12 cellular contexts compared by ENCODE assay signal in the genomic region with DNA sequence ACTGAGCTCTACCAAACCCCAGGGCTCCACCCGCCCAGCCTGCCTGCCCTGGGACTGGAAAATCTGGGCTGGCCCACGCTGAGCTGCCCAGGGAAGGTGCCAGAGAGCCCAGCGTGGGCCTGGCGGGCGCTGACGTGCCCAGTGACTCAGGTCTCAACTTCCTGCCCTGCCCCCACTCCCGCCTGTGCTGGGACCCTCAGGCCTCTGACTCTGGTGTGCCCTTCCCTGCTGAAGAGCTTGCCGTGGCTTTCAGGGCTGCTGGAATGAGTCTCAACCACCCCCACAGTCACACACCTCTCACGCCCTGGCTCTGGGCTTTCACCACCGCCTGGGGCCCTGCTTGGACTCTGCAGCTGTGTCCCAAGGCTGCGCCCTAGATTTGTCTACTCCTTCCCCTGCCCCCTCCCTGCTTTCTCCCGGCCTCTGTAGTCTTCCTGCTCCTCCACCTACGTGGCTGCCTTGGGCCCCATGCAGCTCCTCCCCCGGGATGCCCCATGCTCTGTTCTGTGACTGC. TPM values are rescaled to one million over a fixed set of nuclear protein-coding genes. Genes with fewer than 3 reads are reported as not detected.
A peak's percentile ranks its signal among the peaks of the same experiment; 100 is the strongest.
DNase-seq lines count a peak whose midpoint lies in the region; ATAC-seq and TF ChIP-seq lines count a peak whose summit lies in the region.
"Had no signal": no experiment of that assay in that cellular context is flagged by ENCODE, and none has a peak within 500 bp of the region (broad histone marks: within the 10 kb centered on the region; RNA-seq: fewer than 3 reads in every experiment).

No MANE protein-coding gene starts in this region.

- no peaks in the 10 kb centered on the region for H3K27me3 Mint-ChIP-seq in activated CD8-positive, alpha-beta T cell treated with anti-CD3 and anti-CD28 coated beads for 36 hours
- no peaks in the 10 kb centered on the region for H3K27me3 Mint-ChIP-seq in activated CD8-positive, alpha-beta T cell treated with anti-CD3 and anti-CD28 coated beads, Interleukin-2, amount 10 ng/mL, durations not matched to agents 7 days and 5 days (ENCODE audit: low read depth)
- no peaks in the 10 kb centered on the region for H3K27me3 Mint-ChIP-seq in activated T-helper 1 cell treated with anti-CD3 and anti-CD28 coated beads, Interleukin-12 subunit alpha, Interleukin-12 subunit beta, Interleukin-2, Interleukin-4 antibody, amounts not matched to agents 30 ng/mL and 10 ng/mL and 1 ng/mL, durations not matched to agents 14 hours and 24 hours and 36 hours (ENCODE audit: insufficient read depth)

- no peaks in the 10 kb centered on the region for H3K36me3 Mint-ChIP-seq in activated CD8-positive, alpha-beta T cell treated with anti-CD3 and anti-CD28 coated beads for 36 hours (ENCODE audit: low read depth)
- H3K36me3 Mint-ChIP-seq in activated CD8-positive, alpha-beta T cell treated with anti-CD3 and anti-CD28 coated beads, Interleukin-2, amount 10 ng/mL, durations not matched to agents 7 days and 5 days (ENCODE audit: low read depth), result peaks cover 10% of the 10 kb centered on the region
- peaks cover 2% of the 10 kb centered on the region for H3K36me3 Mint-ChIP-seq in activated T-helper 1 cell treated with anti-CD3 and anti-CD28 coated beads, Interleukin-12 subunit alpha, Interleukin-12 subunit beta, Interleukin-2, Interleukin-4 antibody, amounts not matched to agents 30 ng/mL and 10 ng/mL and 1 ng/mL, durations not matched to agents 14 hours and 24 hours and 36 hours (ENCODE audit: low read depth)

- peak overlapping the region; percentile 80 for H3K27ac Mint-ChIP-seq in activated CD8-positive, alpha-beta T cell treated with anti-CD3 and anti-CD28 coated beads for 36 hours
- no peak overlapping the region for H3K27ac Mint-ChIP-seq in activated CD8-positive, alpha-beta T cell treated with anti-CD3 and anti-CD28 coated beads, Interleukin-2, amount 10 ng/mL, durations not matched to agents 7 days and 5 days
- H3K27ac Mint-ChIP-seq in activated T-helper 1 cell treated with anti-CD3 and anti-CD28 coated beads, Interleukin-12 subunit alpha, Interleukin-12 subunit beta, Interleukin-2, Interleukin-4 antibody, amounts not matched to agents 30 ng/mL and 10 ng/mL and 1 ng/mL, durations not matched to agents 14 hours and 24 hours and 36 hours, result peak overlapping the region; percentile 1

- no peaks in the 10 kb centered on the region for H3K27me3 ChIP-seq in body of pancreas
- H3K27me3 ChIP-seq: upper lobe of left lung had no signal

- TF ChIP-seq CTCF in activated CD8-positive, alpha-beta T cell treated with anti-CD3 and anti-CD28 coated beads for 36 hours (IDR thresholded peaks at IDR 0.05), result no peak
- no peak for TF ChIP-seq CTCF in body of pancreas (IDR thresholded peaks at IDR 0.05)

- H3K9me3 ChIP-seq in body of pancreas, result no peaks in the 10 kb centered on the region
- H3K9me3 ChIP-seq: upper lobe of left lung had no signal

- no peaks in the 10 kb centered on the region for H3K9me3 Mint-ChIP-seq in activated CD8-positive, alpha-beta T cell treated with anti-CD3 and anti-CD28 coated beads for 36 hours
- no peaks in the 10 kb centered on the region for H3K9me3 Mint-ChIP-seq in activated CD8-positive, alpha-beta T cell treated with anti-CD3 and anti-CD28 coated beads, Interleukin-2, amount 10 ng/mL, durations not matched to agents 7 days and 5 days (ENCODE audit: insufficient read depth)
- no peaks in the 10 kb centered on the region for H3K9me3 Mint-ChIP-seq in activated T-helper 1 cell treated with anti-CD3 and anti-CD28 coated beads, Interleukin-12 subunit alpha, Interleukin-12 subunit beta, Interleukin-2, Interleukin-4 antibody, amounts not matched to agents 30 ng/mL and 10 ng/mL and 1 ng/mL, durations not matched to agents 14 hours and 24 hours and 36 hours

- H3K4me3 ChIP-seq in body of pancreas, result no peak overlapping the region
- H3K4me3 ChIP-seq: upper lobe of left lung had no signal

- ATAC-seq in activated CD8-positive, alpha-beta T cell treated with anti-CD3 and anti-CD28 coated beads for 36 hours, result peak; percentile 87
- ATAC-seq in activated CD8-positive, alpha-beta T cell treated with anti-CD3 and anti-CD28 coated beads, Interleukin-2, amount 10 ng/mL, durations not matched to agents 7 days and 5 days, result no peak
- no peak for ATAC-seq in body of pancreas
- ATAC-seq: Right ventricle myocardium inferior had no signal

- H3K27ac ChIP-seq in substantia nigra (ENCODE audit: low read depth, low read length, poor library complexity, severe bottlenecking) (peak overlapping the region; percentile 100), body of pancreas (no peak overlapping the region)
- H3K27ac ChIP-seq: upper lobe of left lung had no signal

- TF ChIP-seq POLR2A in body of pancreas (IDR thresholded peaks at IDR 0.05), result no peak

- CTCF ChIA-PET in activated CD8-positive, alpha-beta T cell treated with anti-CD3 and anti-CD28 coated beads for 36 hours (lab: Charles Lee), result interaction anchor here (1.0 kb wide), 1 partner anchor 18 kb away, joined by 3 read pairs; no protein-coding TSS in a partner anchor
- CTCF ChIA-PET in activated CD8-positive, alpha-beta T cell treated with anti-CD3 and anti-CD28 coated beads, Interleukin-2, amount 10 ng/mL, durations not matched to agents 7 days and 5 days (lab: Charles Lee), result no interaction called here

- intact Hi-C loops in activated CD8-positive, alpha-beta T cell treated with anti-CD3 and anti-CD28 coated beads for 36 hours (cut with micrococcal nuclease), result no loop called here
- intact Hi-C loops in activated T-helper 1 cell treated with anti-CD3 and anti-CD28 coated beads, Interleukin-12 subunit alpha, Interleukin-12 subunit beta, Interleukin-2, Interleukin-4 antibody, amounts not matched to agents 30 ng/mL and 10 ng/mL and 1 ng/mL, durations not matched to agents 14 hours and 24 hours and 36 hours (cut with micrococcal nuclease), result no loop called here
- intact Hi-C loops in body of pancreas (cut with DNase I), result no loop called here

- H3K36me3 ChIP-seq in body of pancreas (replicated peaks in 1 of 2; ENCODE audit: insufficient read depth in 1 of 2, low read depth in 2 of 2), result no peaks in the 10 kb centered on the region

- 80 to 87% methylated on average over 13 to 14 of the region's 14 CpGs for WGBS in body of pancreas, 2 donors

- POLR2A ChIA-PET in activated CD8-positive, alpha-beta T cell treated with anti-CD3 and anti-CD28 coated beads for 36 hours (lab: Charles Lee), result no interaction called here
- POLR2A ChIA-PET in activated CD8-positive, alpha-beta T cell treated with anti-CD3 and anti-CD28 coated beads, Interleukin-2, amount 10 ng/mL, durations not matched to agents 7 days and 5 days (lab: Charles Lee), result no interaction called here

- H3K4me1 ChIP-seq in body of pancreas, result no peaks in the 10 kb centered on the region
- H3K4me1 ChIP-seq: upper lobe of left lung had no signal

- H3K4me1 Mint-ChIP-seq in activated CD8-positive, alpha-beta T cell treated with anti-CD3 and anti-CD28 coated beads for 36 hours (ENCODE audit: low read depth), result peaks cover 12% of the 10 kb centered on the region
- H3K4me1 Mint-ChIP-seq in activated CD8-positive, alpha-beta T cell treated with anti-CD3 and anti-CD28 coated beads, Interleukin-2, amount 10 ng/mL, durations not matched to agents 7 days and 5 days (ENCODE audit: low read depth), result no peaks in the 10 kb centered on the region
- no peaks in the 10 kb centered on the region for H3K4me1 Mint-ChIP-seq in activated T-helper 1 cell treated with anti-CD3 and anti-CD28 coated beads, Interleukin-12 subunit alpha, Interleukin-12 subunit beta, Interleukin-2, Interleukin-4 antibody, amounts not matched to agents 30 ng/mL and 10 ng/mL and 1 ng/mL, durations not matched to agents 14 hours and 24 hours and 36 hours (ENCODE audit: low read depth)

- H3K4me3 Mint-ChIP-seq in activated CD8-positive, alpha-beta T cell treated with anti-CD3 and anti-CD28 coated beads for 36 hours, result peak overlapping the region; percentile 12
- H3K4me3 Mint-ChIP-seq in activated CD8-positive, alpha-beta T cell treated with anti-CD3 and anti-CD28 coated beads, Interleukin-2, amount 10 ng/mL, durations not matched to agents 7 days and 5 days, result no peak overlapping the region
- H3K4me3 Mint-ChIP-seq in activated T-helper 1 cell treated with anti-CD3 and anti-CD28 coated beads, Interleukin-12 subunit alpha, Interleukin-12 subunit beta, Interleukin-2, Interleukin-4 antibody, amounts not matched to agents 30 ng/mL and 10 ng/mL and 1 ng/mL, durations not matched to agents 14 hours and 24 hours and 36 hours, result no peak overlapping the region

- peak; percentile 76 for DNase-seq in activated CD8-positive, alpha-beta T cell treated with anti-CD3 and anti-CD28 coated beads for 36 hours
- no peak for DNase-seq in activated CD8-positive, alpha-beta T cell treated with anti-CD3 and anti-CD28 coated beads, Interleukin-2, amount 10 ng/mL, durations not matched to agents 7 days and 5 days
- no peak for DNase-seq in activated T-helper 1 cell treated with anti-CD3 and anti-CD28 coated beads, Interleukin-12 subunit alpha, Interleukin-12 subunit beta, Interleukin-2, Interleukin-4 antibody, amounts not matched to agents 30 ng/mL and 10 ng/mL and 1 ng/mL, durations not matched to agents 14 hours and 24 hours and 36 hours (ENCODE audit: low spot score)
- DNase-seq in fibroblast of the conjunctiva (ENCODE audit: low read depth) (peak; percentile 34), substantia nigra (lab: John Stamatoyannopoulos, UW) (peak in 1 of 49 donors; percentile 44), globus pallidus (ENCODE audit: low spot score) (no peak), NOMO-1 treated with DMSO at 0.1 percent for 48 hours (lab: John Stamatoyannopoulos, UW; ENCODE audit: unreplicated experiment) (no peak), body of pancreas (no peak)
- DNase-seq: activated gamma-delta T cell treated with Interleukin-2 at 50 U/mL for 16 hours, NCI-H1092 treated with DMSO at 0.1 percent for 48 hours had no signal

RNA-seq across cellular contexts. Expression of a gene that starts 10.4 kb away (rescaled TPM):
- total RNA-seq in activated CD8-positive, alpha-beta T cell treated with anti-CD3 and anti-CD28 coated beads for 36 hours, result 10 to 100 TPM; 15.1 to 17.6 TPM
- 10 to 100 TPM; 27.1 to 27.3 TPM for total RNA-seq in activated CD8-positive, alpha-beta T cell treated with anti-CD3 and anti-CD28 coated beads, Interleukin-2, amount 10 ng/mL, durations not matched to agents 7 days and 5 days
- 22.6 and 23.4 TPM in 2 replicates for total RNA-seq in activated T-helper 1 cell treated with anti-CD3 and anti-CD28 coated beads, Interleukin-12 subunit alpha, Interleukin-12 subunit beta, Interleukin-2, Interleukin-4 antibody, amounts not matched to agents 30 ng/mL and 10 ng/mL and 1 ng/mL, durations not matched to agents 14 hours and 24 hours and 36 hours
- 10 to 100 TPM in 1 of 2 donors, 1 to 10 TPM in 1; 6.6 to 11.4 TPM for total RNA-seq in body of pancreas

RNA-seq across cellular contexts. Expression of a gene that starts 22.7 kb away (rescaled TPM):
- total RNA-seq in activated CD8-positive, alpha-beta T cell treated with anti-CD3 and anti-CD28 coated beads for 36 hours, result 100 to 1,000 TPM; 276 to 281 TPM
- total RNA-seq in activated CD8-positive, alpha-beta T cell treated with anti-CD3 and anti-CD28 coated beads, Interleukin-2, amount 10 ng/mL, durations not matched to agents 7 days and 5 days, result 100 to 1,000 TPM; 338 to 364 TPM
- total RNA-seq in activated T-helper 1 cell treated with anti-CD3 and anti-CD28 coated beads, Interleukin-12 subunit alpha, Interleukin-12 subunit beta, Interleukin-2, Interleukin-4 antibody, amounts not matched to agents 30 ng/mL and 10 ng/mL and 1 ng/mL, durations not matched to agents 14 hours and 24 hours and 36 hours, result 268 and 275 TPM in 2 replicates
- total RNA-seq in body of pancreas, result 100 to 1,000 TPM; 154 to 173 TPM

RNA-seq across cellular contexts. Expression of a gene that starts 24.7 kb away (rescaled TPM):
- 1 to 10 TPM; 5.5 to 6.2 TPM for total RNA-seq in activated CD8-positive, alpha-beta T cell treated with anti-CD3 and anti-CD28 coated beads for 36 hours
- 10 to 100 TPM in 1 of 2 experiments, 1 to 10 TPM in 1; 9.0 to 11.1 TPM for total RNA-seq in activated CD8-positive, alpha-beta T cell treated with anti-CD3 and anti-CD28 coated beads, Interleukin-2, amount 10 ng/mL, durations not matched to agents 7 days and 5 days
- total RNA-seq in activated T-helper 1 cell treated with anti-CD3 and anti-CD28 coated beads, Interleukin-12 subunit alpha, Interleukin-12 subunit beta, Interleukin-2, Interleukin-4 antibody, amounts not matched to agents 30 ng/mL and 10 ng/mL and 1 ng/mL, durations not matched to agents 14 hours and 24 hours and 36 hours, result 5.8 and 7.0 TPM in 2 replicates
- 10 to 100 TPM; 16.2 to 21.8 TPM for total RNA-seq in body of pancreas

RNA-seq across cellular contexts. Expression of a gene that starts 52.2 kb away (rescaled TPM):
- 100 to 1,000 TPM; 213 to 217 TPM for total RNA-seq in activated CD8-positive, alpha-beta T cell treated with anti-CD3 and anti-CD28 coated beads for 36 hours
- 100 to 1,000 TPM; 117 to 121 TPM for total RNA-seq in activated CD8-positive, alpha-beta T cell treated with anti-CD3 and anti-CD28 coated beads, Interleukin-2, amount 10 ng/mL, durations not matched to agents 7 days and 5 days
- 127 and 128 TPM in 2 replicates for total RNA-seq in activated T-helper 1 cell treated with anti-CD3 and anti-CD28 coated beads, Interleukin-12 subunit alpha, Interleukin-12 subunit beta, Interleukin-2, Interleukin-4 antibody, amounts not matched to agents 30 ng/mL and 10 ng/mL and 1 ng/mL, durations not matched to agents 14 hours and 24 hours and 36 hours
- total RNA-seq in body of pancreas, result 10 to 100 TPM; 45.4 to 48.8 TPM

Comparison
In these comparisons a context has a peak if more than half of its experiments do, and no peak if none do; other contexts are left out.
1. DNase-seq: peak in activated CD8-positive, alpha-beta T cell treated with anti-CD3 and anti-CD28 coated beads for 36 hours (single experiment) and fibroblast of the conjunctiva (single experiment); none in activated CD8-positive, alpha-beta T cell treated with anti-CD3 and anti-CD28 coated beads, Interleukin-2, amount 10 ng/mL, durations not matched to agents 7 days and 5 days (single experiment), activated T-helper 1 cell treated with anti-CD3 and anti-CD28 coated beads, Interleukin-12 subunit alpha, Interleukin-12 subunit beta, Interleukin-2, Interleukin-4 antibody, amounts not matched to agents 30 ng/mL and 10 ng/mL and 1 ng/mL, durations not matched to agents 14 hours and 24 hours and 36 hours (single experiment), globus pallidus (single experiment), NOMO-1 treated with DMSO at 0.1 percent for 48 hours (single experiment) and body of pancreas (0 of 4).